16 cellular contexts compared by ENCODE assay signal in the genomic region with DNA sequence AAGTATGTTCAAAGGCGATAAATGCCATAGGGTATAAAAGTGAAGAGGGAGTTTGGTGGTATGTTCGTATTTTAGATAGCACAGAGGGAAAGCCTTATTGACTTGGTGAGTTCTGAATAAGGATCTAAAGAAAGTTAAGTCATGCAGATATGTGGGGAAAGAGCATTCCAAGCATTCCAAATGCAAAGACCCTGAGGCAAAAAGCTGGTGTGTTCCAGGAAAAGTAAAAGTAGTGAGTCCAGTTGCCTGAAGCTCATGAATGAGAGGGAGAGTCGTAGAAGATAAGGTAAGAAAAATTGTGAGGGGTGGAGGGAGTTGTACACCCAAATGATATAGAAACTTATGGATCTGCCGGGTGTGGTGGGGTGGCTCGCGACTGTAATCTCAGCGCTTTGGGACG.
DNase-seq lines count a peak whose midpoint lies in the region; ATAC-seq, FAIRE-seq and TF ChIP-seq lines count a peak whose summit lies in the region.
"Had no signal": no experiment of that assay in that cellular context is flagged by ENCODE, and none has a peak within 500 bp of the region (broad histone marks: within the 10 kb centered on the region; RNA-seq: fewer than 3 reads in every experiment).

No MANE protein-coding gene starts in this region.

- H3K9me3 ChIP-seq in cardiac muscle cell (ENCODE audit: low read depth) (no peaks in the 10 kb centered on the region), right cardiac atrium (ENCODE audit: control insufficient read depth, low read length) (no peaks in the 10 kb centered on the region), mammary epithelial cell (replicated peaks; ENCODE audit: insufficient read depth, low read length) (no peaks in the 10 kb centered on the region), iPS-20b (ENCODE audit: insufficient read depth, low read depth, low read length) (no peaks in the 10 kb centered on the region)
- H3K9me3 ChIP-seq: lower lobe of right lung, sigmoid colon, upper lobe of left lung had no signal

- H4K20me1 ChIP-seq in mammary epithelial cell (ENCODE audit: insufficient read depth, low read length) = no peaks in the 10 kb centered on the region

- H3K36me3 ChIP-seq in cardiac muscle cell (no peaks in the 10 kb centered on the region), mammary epithelial cell (ENCODE audit: insufficient read depth, low read length) (no peaks in the 10 kb centered on the region), iPS-20b (ENCODE audit: insufficient read depth, low read depth, low read length) (no peaks in the 10 kb centered on the region)
- H3K36me3 ChIP-seq: lower lobe of right lung, sigmoid colon, upper lobe of left lung had no signal

- H3K4me3 ChIP-seq in cardiac muscle cell = no peak overlapping the region
- no peak overlapping the region for H3K4me3 ChIP-seq in right cardiac atrium (ENCODE audit: low read length)
- H3K4me3 ChIP-seq in mammary epithelial cell (replicated peaks in 1 of 3; ENCODE audit: insufficient read depth in 1 of 3, low read depth in 2 of 3, low read length in 3 of 3) = no peak overlapping the region
- H3K4me3 ChIP-seq in iPS-20b (ENCODE audit: low read length) = peak overlapping the region; percentile 73
- H3K4me3 ChIP-seq: lower lobe of right lung, sigmoid colon, upper lobe of left lung had no signal

- no peaks in the 10 kb centered on the region for H3K79me2 ChIP-seq in mammary epithelial cell (ENCODE audit: insufficient read depth, low read length)

- ATAC-seq in right cardiac atrium = no peak
- no peak for ATAC-seq in GM19351 (IDR thresholded peaks at IDR 0.05; ENCODE audit: unreplicated experiment)
- ATAC-seq: lower lobe of right lung, SK-N-SH treated with all-trans-retinoic acid at 6 μM for 48 hours had no signal

- peak overlapping the region; percentile 83 for H3K27ac ChIP-seq in cardiac muscle cell
- no peak overlapping the region for H3K27ac ChIP-seq in right cardiac atrium (ENCODE audit: low read length)
- H3K27ac ChIP-seq in mammary epithelial cell (ENCODE audit: insufficient read depth, low read depth, low read length) = no peak overlapping the region
- H3K27ac ChIP-seq in iPS-20b (ENCODE audit: low read length) = peak overlapping the region; percentile 93
- H3K27ac ChIP-seq: lower lobe of right lung, sigmoid colon, upper lobe of left lung had no signal

- no TSS peak for BruUV-seq in mammary epithelial cell (replicated peaks; lab: Mats Ljungman, UMichigan)

- 81% methylated on average over 8 of the region's 8 CpGs for WGBS in right cardiac atrium
- WGBS in mammary epithelial cell (ENCODE audit: low coverage, missing lambda C conversion rate) = 49% methylated on average over 8 of the region's 8 CpGs

- CTCF ChIA-PET in mammary epithelial cell (lab: Charles Lee; ENCODE audit: low non-redundant PET) = no interaction called here

- no peak overlapping the region for H2AFZ ChIP-seq in mammary epithelial cell (ENCODE audit: low read depth, low read length)

- DNase-seq in cardiac muscle cell (ENCODE audit: low read depth in 1 of 2, low spot score in 1 of 2) = peak; percentile 27 to 34
- no peak for DNase-seq in right cardiac atrium
- DNase-seq in mammary epithelial cell = peak; percentile 18
- no peak for DNase-seq in GM19239 (ENCODE audit: insufficient read length, low spot score)
- DNase-seq in SW480 (ENCODE audit: low spot score) = no peak
- no peak for DNase-seq in urothelium cell line (ENCODE audit: low spot score)
- DNase-seq: CD4-positive, alpha-beta memory T cell; lower lobe of right lung; MM.1S; sigmoid colon; stimulated activated CD4-positive, alpha-beta T cell treated with anti-CD3 and anti-CD28 coated beads, Interleukin-4, amount 100 ng/mL, for 4 hours; upper lobe of left lung had no signal

- H3K4me2 ChIP-seq in mammary epithelial cell (ENCODE audit: insufficient read depth, low read depth, low read length) = no peak overlapping the region

- no peak for TF ChIP-seq CTCF in cardiac muscle cell (IDR thresholded peaks at IDR 0.05; ENCODE audit: low read depth, low read length)
- TF ChIP-seq CTCF in mammary epithelial cell (conservative IDR thresholded peaks at IDR 0.05 in 1 of 2, IDR thresholded peaks at IDR 0.05 in 1 of 2; ENCODE audit: extremely low read depth in 1 of 2, insufficient read depth in 1 of 2, low read depth in 1 of 2, low read length in 2 of 2) = no peak

- no peak for FAIRE-seq in GM19239 (lab: Jason Lieb, UNC)
- FAIRE-seq in urothelium cell line (lab: Jason Lieb, UNC) = no peak
- FAIRE-seq: A204.1 had no signal

- intact Hi-C loops in right cardiac atrium (cut with DNase I) = no loop called here
- intact Hi-C loops in mammary epithelial cell (cut with micrococcal nuclease) = no loop called here

- H3K9ac ChIP-seq in mammary epithelial cell (ENCODE audit: insufficient read depth, low read length) (no peak overlapping the region), iPS-20b (ENCODE audit: low read depth, low read length) (peak overlapping the region; percentile 87)

- dilution Hi-C loops in mammary epithelial cell (cut with HindIII; ENCODE audit: low sequenced_read_pairs) = no loop called here

- H3K4me1 ChIP-seq in cardiac muscle cell (ENCODE audit: low read depth) = peaks cover 27% of the 10 kb centered on the region
- H3K4me1 ChIP-seq in right cardiac atrium (ENCODE audit: control insufficient read depth, insufficient read depth, low read length) = no peaks in the 10 kb centered on the region
- no peaks in the 10 kb centered on the region for H3K4me1 ChIP-seq in mammary epithelial cell (ENCODE audit: insufficient read depth, low read length)
- H3K4me1 ChIP-seq in iPS-20b (ENCODE audit: insufficient read depth, low read length) = peaks cover 9% of the 10 kb centered on the region; the same call in 1 of the 2 replicates
- H3K4me1 ChIP-seq: lower lobe of right lung, sigmoid colon, upper lobe of left lung had no signal

- in situ Hi-C loops in mammary epithelial cell (cut with MboI; ENCODE audit: low sequenced_read_pairs in 2 of 2) = no loop called here

- H3K27me3 ChIP-seq in cardiac muscle cell (no peaks in the 10 kb centered on the region), right cardiac atrium (ENCODE audit: control insufficient read depth, insufficient read depth) (no peaks in the 10 kb centered on the region), mammary epithelial cell (ENCODE audit: insufficient read depth, low read length) (no peaks in the 10 kb centered on the region), iPS-20b (ENCODE audit: insufficient read depth, low read length) (no peaks in the 10 kb centered on the region)
- H3K27me3 ChIP-seq: sigmoid colon, upper lobe of left lung had no signal

Comparison
In these comparisons a context has a peak if more than half of its experiments do, and no peak if none do; other contexts are left out.
1. DNase-seq: peak in cardiac muscle cell (2 of 2) and mammary epithelial cell (single experiment); none in right cardiac atrium (0 of 3), GM19239 (single experiment), SW480 (single experiment) and urothelium cell line (single experiment).
2. H3K27ac ChIP-seq: peak in cardiac muscle cell (single experiment) and iPS-20b (single experiment); none in right cardiac atrium (single experiment) and mammary epithelial cell (single experiment).